ENCODE assay signal across 9 cellular contexts in genomic region chr2:217851191-217852020, GRCh38.
DNase-seq lines count a peak whose midpoint lies in the region; ATAC-seq, FAIRE-seq and TF ChIP-seq lines count a peak whose summit lies in the region.
"Had no signal": no experiment of that assay in that cellular context is flagged by ENCODE, and none has a peak within 500 bp of the region (broad histone marks: within the 10 kb centered on the region; RNA-seq: fewer than 3 reads in every experiment).

No MANE protein-coding gene starts in this region.

- ATAC-seq in GM18502 (IDR thresholded peaks at IDR 0.05; ENCODE audit: poor library complexity, unreplicated experiment) (no peak), GM19467 (IDR thresholded peaks at IDR 0.05; ENCODE audit: unreplicated experiment) (no peak)
- ATAC-seq: activated CD8-positive, alpha-beta memory T cell treated with anti-CD3 and anti-CD28 coated beads, Interleukin-2, amount 10 ng/mL, durations not matched to agents 7 days and 5 days had no signal

- TF ChIP-seq CTCF in BJ (IDR thresholded peaks at IDR 0.05; ENCODE audit: insufficient read depth, low read depth, low read length) (no peak), RWPE1 (conservative IDR thresholded peaks at IDR 0.05; ENCODE audit: low read depth) (no peak), ovary (IDR thresholded peaks at IDR 0.05) (no peak)

- no peaks in the 10 kb centered on the region for H3K9me3 ChIP-seq in ovary

- 48 to 85% (median 58%) methylated on average over 2 of the region's 2 CpGs for WGBS in ovary, 3 donors

- no peak for TF ChIP-seq POLR2A in ovary (IDR thresholded peaks at IDR 0.05)

- DNase-seq in BJ (ENCODE audit: low read depth) (peak; percentile 63), RWPE1 (ENCODE audit: low spot score) (no peak), fibroblast of the conjunctiva (ENCODE audit: low read depth) (peak; percentile 51), ovary (peak; percentile 58 to 76 (median 64)), RCC 7860 (ENCODE audit: low spot score) (no peak)
- DNase-seq in activated CD4-positive, CD25-positive, alpha-beta regulatory T cell (lab: John Stamatoyannopoulos, UW): no peak
- DNase-seq: activated CD8-positive, alpha-beta memory T cell treated with anti-CD3 and anti-CD28 coated beads, Interleukin-2, amount 10 ng/mL, durations not matched to agents 7 days and 5 days had no signal

- CTCF ChIA-PET in BJ (lab: Yijun Ruan, JAX): interaction anchor here (0.9 to 2.6 kb wide), 5 partner anchors 10 to 142 kb away, joined by 3 to 10 read pairs (median 3); no protein-coding TSS in a partner anchor
- CTCF ChIA-PET in RWPE1 (lab: Yijun Ruan, JAX): interaction anchor here (0.8 kb wide), 1 partner anchor 218 kb away, joined by 5 read pairs; the partner anchor contains the start of gene RUFY4

- H3K27me3 ChIP-seq in BJ (ENCODE audit: control insufficient read depth, insufficient read depth, low read length) (no peaks in the 10 kb centered on the region), ovary (no peaks in the 10 kb centered on the region)

- intact Hi-C loops in ovary (cut with DNase I): loop anchor here in 1 of 4 donors (10.0 kb wide), 1 partner anchor 47 kb away; no protein-coding TSS in a partner anchor

- POLR2A ChIA-PET in BJ (lab: Charles Lee): no interaction called here
- POLR2A ChIA-PET in RWPE1 (lab: Yijun Ruan, JAX; ENCODE audit: low non-redundant PET): no interaction called here

- H3K27ac ChIP-seq in RWPE1 (peak overlapping the region; percentile 95), ovary (peak overlapping the region; percentile 21 to 61)

- no peak overlapping the region for H3K4me3 ChIP-seq in BJ (ENCODE audit: low read depth, low read length)
- no peak overlapping the region for H3K4me3 ChIP-seq in ovary

- H3K4me1 ChIP-seq in ovary (ENCODE audit: insufficient read depth): peaks cover 33% of the 10 kb centered on the region

- FAIRE-seq in RCC 7860 (lab: Jason Lieb, UNC): no peak

- peaks cover 23% of the 10 kb centered on the region for H3K36me3 ChIP-seq in BJ (ENCODE audit: control insufficient read depth, insufficient read depth, low read length)
- H3K36me3 ChIP-seq in ovary: peaks cover 4% of the 10 kb centered on the region

- no peak for TF ChIP-seq EP300 in ovary (IDR thresholded peaks at IDR 0.05)

Comparison
In these comparisons a context has a peak if more than half of its experiments do, and no peak if none do; other contexts are left out.
1. DNase-seq: peak in BJ (single experiment), fibroblast of the conjunctiva (single experiment) and ovary (5 of 5); none in RWPE1 (single experiment), RCC 7860 (single experiment) and activated CD4-positive, CD25-positive, alpha-beta regulatory T cell (0 of 4).